ENCODE assay signal across 21 cellular contexts in the genomic region with DNA sequence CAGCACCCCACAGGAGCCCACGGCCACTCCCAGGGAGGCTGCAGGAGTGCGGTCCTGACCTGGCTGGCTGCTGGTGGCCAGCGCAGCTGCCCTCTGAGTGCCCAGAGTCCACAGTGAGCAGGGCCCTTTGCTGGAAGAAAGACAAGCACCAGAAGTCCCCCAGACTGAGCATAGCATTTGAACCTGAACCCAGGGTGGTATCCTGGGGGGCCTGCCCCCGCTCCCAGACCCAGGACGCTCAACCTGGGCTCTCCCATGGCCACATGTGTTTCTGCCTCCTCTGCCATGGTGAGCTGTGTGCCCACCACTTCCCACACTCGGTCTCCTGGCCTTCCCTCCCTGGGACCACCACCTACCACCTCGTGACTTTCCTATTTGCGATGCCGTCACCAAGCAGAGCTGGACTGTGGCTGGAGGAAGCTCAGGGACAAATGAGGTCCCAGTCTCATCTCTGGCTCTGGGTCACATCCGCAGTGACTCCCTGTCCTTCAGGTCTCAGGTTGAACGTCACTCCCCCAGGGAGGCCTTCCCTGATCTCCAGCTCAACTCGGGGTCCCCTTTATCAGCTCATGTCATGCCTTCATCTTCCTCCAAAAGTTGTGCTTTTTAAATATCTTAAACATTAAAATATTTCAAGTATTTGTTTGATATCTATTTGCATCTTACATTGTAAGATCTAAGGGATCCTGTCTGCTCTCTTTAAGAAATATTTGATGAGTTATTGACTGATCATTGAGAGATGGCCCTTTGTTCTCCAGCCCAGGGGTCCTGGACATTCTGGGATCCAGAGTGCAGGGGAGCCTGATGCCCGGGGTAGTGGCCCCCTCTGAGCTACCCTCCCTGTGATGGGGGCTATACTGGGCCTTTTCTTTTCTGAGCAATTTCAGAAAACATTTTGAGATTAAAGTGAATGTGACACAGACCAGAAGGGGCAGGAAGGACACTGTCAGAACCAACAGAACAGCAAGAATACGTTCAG. TPM values are rescaled to one million over a fixed set of nuclear protein-coding genes. Genes with fewer than 3 reads are reported as not detected.
DNase-seq lines count a peak whose midpoint lies in the region; ATAC-seq and TF ChIP-seq lines count a peak whose summit lies in the region.
"Had no signal": no experiment of that assay in that cellular context is flagged by ENCODE, and none has a peak within 500 bp of the region (broad histone marks: within the 10 kb centered on the region; RNA-seq: fewer than 3 reads in every experiment).

No MANE protein-coding gene starts in this region.

- peaks cover 0 to 14% (median 3%) of the 10 kb centered on the region in 11 donors for H3K9me3 Mint-ChIP-seq in naive thymus-derived CD4-positive, alpha-beta T cell

- no peak overlapping the region for H3K4me2 ChIP-seq in osteoblast (ENCODE audit: insufficient read depth, low read length)

- no peak for TF ChIP-seq EP300 in esophagus muscularis mucosa (IDR thresholded peaks at IDR 0.05)

- DNase-seq in right atrium auricular region (ENCODE audit: low spot score) (peak; percentile 52), left ventricle myocardium inferior (no peak), esophagus muscularis mucosa (ENCODE audit: extremely low spot score) (peak; percentile 75), osteoblast (ENCODE audit: insufficient read length, low spot score, missing footprints) (peak; percentile 62), ureter (ENCODE audit: low spot score) (peak; percentile 33), EL (no peak), KBM-7 (no peak)
- no peak for DNase-seq in naive thymus-derived CD4-positive, alpha-beta T cell
- DNase-seq: GOT3, Karpas-422, MM.1S, NCI-H1105 treated with DMSO at 0.1 percent for 48 hours, NCI-H187 treated with DMSO at 0.1 percent for 48 hours, NCI-H446 treated with DMSO at 0.1 percent for 48 hours, NCI-H748 treated with DMSO at 0.1 percent for 48 hours, OCI-M1, SIG-M5 had no signal

- CTCF ChIA-PET in naive thymus-derived CD4-positive, alpha-beta T cell (lab: Charles Lee) = no interaction called here

- no peak overlapping the region for H2AFZ ChIP-seq in osteoblast (ENCODE audit: low read length)

- H3K27me3 ChIP-seq in right atrium auricular region (no peaks in the 10 kb centered on the region), left ventricle myocardium inferior (ENCODE audit: low read depth) (peaks cover 31% of the 10 kb centered on the region), esophagus muscularis mucosa (peaks cover 0 to 22% (median 0%) of the 10 kb centered on the region in 4 donors), osteoblast (ENCODE audit: insufficient read depth, low read length) (no peaks in the 10 kb centered on the region)
- no peaks in the 10 kb centered on the region for H3K27me3 ChIP-seq in naive thymus-derived CD4-positive, alpha-beta T cell (ENCODE audit: control insufficient read depth in 2 of 2, insufficient read depth in 2 of 2, low read length in 2 of 2)

- H3K4me3 ChIP-seq in right atrium auricular region = no peak overlapping the region
- H3K4me3 ChIP-seq in left ventricle myocardium inferior = no peak overlapping the region
- H3K4me3 ChIP-seq in esophagus muscularis mucosa = no peak overlapping the region
- no peak overlapping the region for H3K4me3 ChIP-seq in osteoblast (ENCODE audit: insufficient read depth, low read length)
- H3K4me3 ChIP-seq in naive thymus-derived CD4-positive, alpha-beta T cell (ENCODE audit: low read length) = no peak overlapping the region

- no peak for TF ChIP-seq CTCF in right atrium auricular region (IDR thresholded peaks at IDR 0.05)
- TF ChIP-seq CTCF in left ventricle myocardium inferior (IDR thresholded peaks at IDR 0.05; ENCODE audit: borderline replicate concordance) = no peak
- no peak for TF ChIP-seq CTCF in esophagus muscularis mucosa (IDR thresholded peaks at IDR 0.05)
- TF ChIP-seq CTCF in osteoblast (IDR thresholded peaks at IDR 0.05; ENCODE audit: extremely low read depth, low read depth, low read length) = no peak

- peaks cover 0 to 20% (median 7%) of the 10 kb centered on the region in 5 donors for H3K27me3 Mint-ChIP-seq in naive thymus-derived CD4-positive, alpha-beta T cell

- H3K36me3 Mint-ChIP-seq in naive thymus-derived CD4-positive, alpha-beta T cell = no peaks in the 10 kb centered on the region

- H3K36me3 ChIP-seq in right atrium auricular region (no peaks in the 10 kb centered on the region), left ventricle myocardium inferior (no peaks in the 10 kb centered on the region), esophagus muscularis mucosa (no peaks in the 10 kb centered on the region), osteoblast (ENCODE audit: insufficient read depth, low read length) (no peaks in the 10 kb centered on the region)
- H3K36me3 ChIP-seq in naive thymus-derived CD4-positive, alpha-beta T cell (ENCODE audit: control insufficient read depth in 2 of 3, insufficient read depth in 3 of 3, low read length in 3 of 3) = no peaks in the 10 kb centered on the region

- no peaks in the 10 kb centered on the region for H3K79me2 ChIP-seq in osteoblast (ENCODE audit: insufficient read depth, low read length)

- no peaks in the 10 kb centered on the region for H4K20me1 ChIP-seq in osteoblast (ENCODE audit: insufficient read depth, low read length)

- in situ Hi-C loops in KBM-7 (cut with MboI; ENCODE audit: low pct_unique_long_range_greater_than_20kb, low sequenced_read_pairs) = no loop called here

- POLR2A ChIA-PET in naive thymus-derived CD4-positive, alpha-beta T cell (lab: Charles Lee) = no interaction called here

- H3K27ac ChIP-seq in right atrium auricular region = no peak overlapping the region
- no peak overlapping the region for H3K27ac ChIP-seq in left ventricle myocardium inferior (replicated peaks)
- H3K27ac ChIP-seq in esophagus muscularis mucosa (replicated peaks in 1 of 4) = no peak overlapping the region
- no peak overlapping the region for H3K27ac ChIP-seq in osteoblast (ENCODE audit: low read depth, low read length)
- H3K27ac ChIP-seq in naive thymus-derived CD4-positive, alpha-beta T cell (ENCODE audit: low read depth, low read length) = no peak overlapping the region
- H3K27ac ChIP-seq: C4-2B had no signal

- H3K4me3 Mint-ChIP-seq in naive thymus-derived CD4-positive, alpha-beta T cell = no peak overlapping the region

- H3K9me3 ChIP-seq in right atrium auricular region (no peaks in the 10 kb centered on the region), left ventricle myocardium inferior (replicated peaks) (peaks cover 16% of the 10 kb centered on the region), esophagus muscularis mucosa (peaks cover 0 to 13% (median 8%) of the 10 kb centered on the region in 4 donors), osteoblast (ENCODE audit: low read depth, low read length) (no peaks in the 10 kb centered on the region)
- peaks cover 0 to 4% (median 0%) of the 10 kb centered on the region in 3 experiments for H3K9me3 ChIP-seq in naive thymus-derived CD4-positive, alpha-beta T cell (ENCODE audit: control insufficient read depth in 2 of 3, low read length in 3 of 3)

- no peak overlapping the region for H3K27ac Mint-ChIP-seq in naive thymus-derived CD4-positive, alpha-beta T cell

- no peak for TF ChIP-seq POLR2A in esophagus muscularis mucosa (IDR thresholded peaks at IDR 0.05; ENCODE audit: low read depth)

- intact Hi-C loops in left ventricle myocardium inferior (cut with micrococcal nuclease) = no loop called here
- intact Hi-C loops in esophagus muscularis mucosa (cut with DNase I) = no loop called here
- intact Hi-C loops in naive thymus-derived CD4-positive, alpha-beta T cell (cut with micrococcal nuclease) = no loop called here

- no peak for ATAC-seq in naive thymus-derived CD4-positive, alpha-beta T cell

- H3K4me1 ChIP-seq in right atrium auricular region = no peaks in the 10 kb centered on the region
- H3K4me1 ChIP-seq in left ventricle myocardium inferior = no peaks in the 10 kb centered on the region
- no peaks in the 10 kb centered on the region for H3K4me1 ChIP-seq in esophagus muscularis mucosa
- no peaks in the 10 kb centered on the region for H3K4me1 ChIP-seq in osteoblast (ENCODE audit: insufficient read depth, low read length)
- H3K4me1 ChIP-seq in naive thymus-derived CD4-positive, alpha-beta T cell (ENCODE audit: control insufficient read depth in 2 of 2, insufficient read depth in 2 of 2, low read length in 2 of 2) = no peaks in the 10 kb centered on the region

- peaks cover 7 to 14% (median 9%) of the 10 kb centered on the region in 7 donors for H3K4me1 Mint-ChIP-seq in naive thymus-derived CD4-positive, alpha-beta T cell

- 85% methylated on average over 14 of the region's 14 CpGs for WGBS in esophagus muscularis mucosa

RNA-seq across cellular contexts. Expression of a gene that starts 16.4 kb away (rescaled TPM):
- total RNA-seq in right atrium auricular region (not detected), left ventricle myocardium inferior (not detected), esophagus muscularis mucosa (under 1 TPM in 2 of 4 donors, not detected in 2; 0.29 to 0.42 TPM), osteoblast (not detected in 2 replicates), ureter (0.39 TPM)
- 1 to 10 TPM; 1.3 to 8.8 (median 2.5) TPM for total RNA-seq in naive thymus-derived CD4-positive, alpha-beta T cell
- 1 to 10 TPM; 1.4 to 1.5 TPM for polyA plus RNA-seq in naive thymus-derived CD4-positive, alpha-beta T cell
- total RNA-seq: HepG2 had no signal
- polyA plus RNA-seq: HepG2 had no signal

RNA-seq across cellular contexts. Expression of a gene that starts 54.4 kb away (rescaled TPM):
- total RNA-seq in right atrium auricular region (not detected), left ventricle myocardium inferior (not detected), esophagus muscularis mucosa (not detected), osteoblast (not detected in 2 replicates), ureter (not detected)
- total RNA-seq in naive thymus-derived CD4-positive, alpha-beta T cell = not detected
- polyA plus RNA-seq in naive thymus-derived CD4-positive, alpha-beta T cell = not detected
- total RNA-seq: A673, HepG2, RPMI7951 had no signal
- polyA plus RNA-seq: HepG2 had no signal

Comparison
In these comparisons a context has a peak if more than half of its experiments do, and no peak if none do; other contexts are left out.
1. DNase-seq: peak in right atrium auricular region (single experiment), esophagus muscularis mucosa (single experiment), osteoblast (single experiment) and ureter (single experiment); none in left ventricle myocardium inferior (single experiment), EL (single experiment), KBM-7 (single experiment) and naive thymus-derived CD4-positive, alpha-beta T cell (0 of 9).